Comparison of ENCODE assay signal across 9 cellular contexts in genomic region chr9:136120119-136120393, GRCh38. TPM values are rescaled to one million over a fixed set of nuclear protein-coding genes. Genes with fewer than 3 reads are reported as not detected.
DNase-seq lines count a peak whose midpoint lies in the region; FAIRE-seq and TF ChIP-seq lines count a peak whose summit lies in the region.
"Had no signal": no experiment of that assay in that cellular context is flagged by ENCODE, and none has a peak within 500 bp of the region (broad histone marks: within the 10 kb centered on the region; RNA-seq: fewer than 3 reads in every experiment).

No MANE protein-coding gene starts in this region.

- no peak for TF ChIP-seq POLR2A in sigmoid colon (IDR thresholded peaks at IDR 0.05)
- TF ChIP-seq POLR2A in GM12891 (IDR thresholded peaks at IDR 0.05; ENCODE audit: low read depth, low read length), result no peak

- peak overlapping the region; percentile 77 for H3K4me2 ChIP-seq in OCI-LY7 (ENCODE audit: low read length)

- no peak for TF ChIP-seq EP300 in sigmoid colon (IDR thresholded peaks at IDR 0.05)

- intact Hi-C loops in OCI-LY7 (cut with micrococcal nuclease; ENCODE audit: unreplicated experiment) (loop anchor here (5.0 kb wide), 2 partner anchors 258 to 518 kb away; no protein-coding TSS in a partner anchor), sigmoid colon (cut with DNase I) (no loop called here)

- BruUV-seq in OCI-LY7 (replicated peaks; lab: Mats Ljungman, UMichigan), result no TSS peak

- DNase-seq in OCI-LY7 (ENCODE audit: low spot score), result no peak
- DNase-seq in epithelial cell of proximal tubule (ENCODE audit: low read depth), result no peak
- DNase-seq in sigmoid colon, result no peak
- DNase-seq in ACHN, result no peak
- no peak for DNase-seq in C1 segment of cervical spinal cord (lab: John Stamatoyannopoulos, UW)
- DNase-seq in NK-92 (lab: John Stamatoyannopoulos, UW; ENCODE audit: unreplicated experiment), result no peak
- DNase-seq in GM12891 (ENCODE audit: insufficient read length, low spot score), result no peak
- DNase-seq: NCI-H526 treated with DMSO at 0.1 percent for 48 hours had no signal

- POLR2A ChIA-PET in OCI-LY7 (lab: Charles Lee), result no interaction called here

- H3K4me3 ChIP-seq in OCI-LY7 (ENCODE audit: low read depth, low read length, poor library complexity, severe bottlenecking) (peak overlapping the region; percentile 80), epithelial cell of proximal tubule (ENCODE audit: low read depth, low read length) (peak overlapping the region; percentile 85), sigmoid colon (no peak overlapping the region)

- in situ Hi-C loops in ACHN (cut with HindIII; ENCODE audit: low pct_ligation_motif_present, low pct_unique_long_range_greater_than_20kb, low sequenced_read_pairs), result no loop called here

- H3K79me2 ChIP-seq in OCI-LY7 (ENCODE audit: insufficient read depth, low read depth, low read length), result peaks cover 18% of the 10 kb centered on the region; the same call in 1 of the 2 replicates

- TF ChIP-seq CTCF in OCI-LY7 (conservative IDR thresholded peaks at IDR 0.05; ENCODE audit: low read length) (no peak), epithelial cell of proximal tubule (conservative IDR thresholded peaks at IDR 0.05; ENCODE audit: low read depth, low read length) (no peak), sigmoid colon (IDR thresholded peaks at IDR 0.05) (no peak)

- WGBS in sigmoid colon, 2 donors, result 18 to 63% methylated on average over 4 of the region's 4 CpGs

- H3K9ac ChIP-seq in ES-I3 (ENCODE audit: low read depth, low read length), result peak overlapping the region; percentile 88; the same call in 1 of the 2 replicates

- FAIRE-seq in GM12891 (lab: Jason Lieb, UNC), result no peak

- CTCF ChIA-PET in OCI-LY7 (lab: Charles Lee; ENCODE audit: unreplicated experiment), result no interaction called here

- H3K9me3 ChIP-seq in ES-I3 (ENCODE audit: control insufficient read depth, insufficient read depth, low read length), result no peaks in the 10 kb centered on the region
- no peaks in the 10 kb centered on the region for H3K9me3 ChIP-seq in OCI-LY7 (ENCODE audit: low read length)
- no peaks in the 10 kb centered on the region for H3K9me3 ChIP-seq in sigmoid colon

- peaks cover 0 to 8% (median 0%) of the 10 kb centered on the region in 3 donors for H3K27me3 ChIP-seq in sigmoid colon

- no peaks in the 10 kb centered on the region for H3K9me2 ChIP-seq in OCI-LY7 (ENCODE audit: insufficient read depth, low read length)

- H3K36me3 ChIP-seq in ES-I3 (ENCODE audit: insufficient read depth, low read length) (no peaks in the 10 kb centered on the region), OCI-LY7 (ENCODE audit: insufficient read depth, low read length) (peaks cover 16% of the 10 kb centered on the region), sigmoid colon (peaks cover 7 to 17% (median 15%) of the 10 kb centered on the region in 4 donors)

- H3K27ac ChIP-seq in OCI-LY7 (ENCODE audit: low read depth, low read length, poor library complexity, severe bottlenecking) (no peak overlapping the region), sigmoid colon (peak overlapping the region; percentile 93 to 99 (median 98))

- H3K4me1 ChIP-seq in ES-I3 (ENCODE audit: insufficient read depth, low read length) (no peaks in the 10 kb centered on the region), OCI-LY7 (ENCODE audit: insufficient read depth, low read length, poor library complexity, severe bottlenecking) (peaks cover 17% of the 10 kb centered on the region), sigmoid colon (peaks cover 0 to 49% (median 36%) of the 10 kb centered on the region in 4 donors)

- no peak overlapping the region for H2AFZ ChIP-seq in OCI-LY7 (ENCODE audit: low read length)

- no peaks in the 10 kb centered on the region for H4K20me1 ChIP-seq in OCI-LY7 (ENCODE audit: insufficient read depth, low read length)

TF ChIP-seq in GM12891, 5 proteins besides CTCF, POLR2A, EP300 and RAD21:
- TF ChIP-seq TAF1 (IDR thresholded peaks at IDR 0.05; ENCODE audit: low read depth, low read length), result no peak

RNA-seq across cellular contexts. Expression of gene TMEM250, which starts 1.4 kb away (rescaled TPM):
- 38.4 and 51.0 TPM in 2 replicates for total RNA-seq in OCI-LY7 (2014; rRNA removed; shearing (Covaris generic))
- 50.5 and 53.8 TPM in 2 replicates for total RNA-seq in OCI-LY7 (2022)
- 37.5 and 51.7 TPM in 2 replicates for total RNA-seq in epithelial cell of proximal tubule
- 10 to 100 TPM; 23.7 to 35.6 (median 30.2) TPM for total RNA-seq in sigmoid colon
- 10 to 100 TPM; 25.4 to 48.4 (median 27.6) TPM for polyA plus RNA-seq in sigmoid colon
- 7.7 TPM for polyA plus RNA-seq in GM12891 (2012; ENCODE audit: low read depth, missing spikeins)

RNA-seq across cellular contexts. Expression of gene NACC2, which starts 25.0 kb away (rescaled TPM):
- total RNA-seq in OCI-LY7 (2014; rRNA removed; shearing (Covaris generic)), result 0.21 and 0.38 TPM in 2 replicates
- total RNA-seq in OCI-LY7 (2022) (0.63 and 0.72 TPM in 2 replicates), epithelial cell of proximal tubule (21.3 and 23.9 TPM in 2 replicates), sigmoid colon (10 to 100 TPM; 41.6 to 80.0 (median 65.4) TPM)
- 10 to 100 TPM in 1 of 3 donors, 1 to 10 TPM in 2; 3.6 to 14.3 (median 5.1) TPM for polyA plus RNA-seq in sigmoid colon
- polyA plus RNA-seq in GM12891 (2012; ENCODE audit: low read depth, missing spikeins), result 0.39 TPM

Comparison
In these comparisons a context has a peak if more than half of its experiments do, and no peak if none do; other contexts are left out.
1. H3K4me3 ChIP-seq: peak in OCI-LY7 (single experiment) and epithelial cell of proximal tubule (single experiment); none in sigmoid colon (0 of 4).
2. RNA of gene NACC2, which starts 25.0 kb away (total RNA-seq): 41.6 to 80.0 TPM in sigmoid colon and 21.3 to 23.9 TPM in epithelial cell of proximal tubule; 0.21 to 0.72 TPM in OCI-LY7; every median in the first group is over 10 times any median in the second.